9 cellular contexts compared by ENCODE assay signal in the genomic region with DNA sequence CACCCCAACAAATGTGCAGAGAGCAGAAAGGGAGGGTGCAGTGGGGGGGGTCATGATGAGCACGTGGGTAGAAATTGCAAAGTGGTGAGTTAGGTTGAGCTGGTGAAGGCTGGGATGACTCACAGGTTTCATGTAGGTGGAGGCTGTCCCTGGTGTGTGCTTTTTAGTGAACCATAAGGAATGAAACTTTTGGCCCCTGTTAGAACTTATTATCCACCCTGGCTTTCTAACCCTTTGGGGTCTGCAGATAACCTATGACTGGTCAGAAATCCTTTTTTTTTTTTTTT. TPM values are rescaled to one million over a fixed set of nuclear protein-coding genes. Genes with fewer than 3 reads are reported as not detected.
A peak's percentile ranks its signal among the peaks of the same experiment; 100 is the strongest.
DNase-seq lines count a peak whose midpoint lies in the region; ATAC-seq and TF ChIP-seq lines count a peak whose summit lies in the region.
"Had no signal": no experiment of that assay in that cellular context is flagged by ENCODE, and none has a peak within 500 bp of the region (broad histone marks: within the 10 kb centered on the region; RNA-seq: fewer than 3 reads in every experiment).

No MANE protein-coding gene starts in this region.

- no peak overlapping the region for H3K4me3 Mint-ChIP-seq in CD4-positive, CD25-positive, alpha-beta regulatory T cell
- H3K4me3 Mint-ChIP-seq: dendritic cell treated with granulocyte-macrophage colony-stimulating factor and Interleukin-4, amounts not matched to agents 40 ng/mL and 50 ng/mL, for 4 days had no signal

- H3K27ac Mint-ChIP-seq in CD4-positive, CD25-positive, alpha-beta regulatory T cell: peak overlapping the region in 1 of 3 donors; percentile 72
- H3K27ac Mint-ChIP-seq: dendritic cell treated with granulocyte-macrophage colony-stimulating factor and Interleukin-4, amounts not matched to agents 40 ng/mL and 50 ng/mL, for 4 days had no signal

- no peaks in the 10 kb centered on the region for H3K9me3 ChIP-seq in CD4-positive, CD25-positive, alpha-beta regulatory T cell (ENCODE audit: control insufficient read depth in 2 of 2, low read length in 2 of 2)
- H3K9me3 ChIP-seq in thoracic aorta: no peaks in the 10 kb centered on the region

- no peaks in the 10 kb centered on the region for H3K27me3 ChIP-seq in CD4-positive, CD25-positive, alpha-beta regulatory T cell (ENCODE audit: control insufficient read depth, insufficient read depth, low read length)
- no peaks in the 10 kb centered on the region for H3K27me3 ChIP-seq in thoracic aorta (replicated peaks; ENCODE audit: insufficient read depth)

- peak; percentile 59 to 61 for ATAC-seq in CD4-positive, CD25-positive, alpha-beta regulatory T cell (ENCODE audit: low read depth in 2 of 2)
- peak; percentile 71 for ATAC-seq in HG03378 (IDR thresholded peaks at IDR 0.05; ENCODE audit: unreplicated experiment)
- ATAC-seq in thoracic aorta (ENCODE audit: insufficient number of reproducible peaks, low FRiP score, low read depth): peak; percentile 72
- ATAC-seq in GM19455 (IDR thresholded peaks at IDR 0.05; ENCODE audit: unreplicated experiment): no peak

- peaks cover 0 to 3% (median 0%) of the 10 kb centered on the region in 4 donors for H3K4me1 Mint-ChIP-seq in CD4-positive, CD25-positive, alpha-beta regulatory T cell

- H3K4me3 ChIP-seq in CD4-positive, CD25-positive, alpha-beta regulatory T cell (ENCODE audit: low read depth, low read length): no peak overlapping the region
- H3K4me3 ChIP-seq in thoracic aorta: no peak overlapping the region

- no peak overlapping the region for H3K27ac ChIP-seq in CD4-positive, CD25-positive, alpha-beta regulatory T cell (ENCODE audit: insufficient read depth, low read length, poor library complexity, severe bottlenecking)
- H3K27ac ChIP-seq in thoracic aorta: no peak overlapping the region

- peaks cover 27% of the 10 kb centered on the region for H3K36me3 Mint-ChIP-seq in CD4-positive, CD25-positive, alpha-beta regulatory T cell

- peak in 1 of 3 donors; percentile 60 for DNase-seq in CD4-positive, CD25-positive, alpha-beta regulatory T cell
- DNase-seq in activated T-cell treated with anti-CD3 and anti-CD28 coated beads, Interleukin-2, amount 50 U/mL, for 48 hours: peak; percentile 52 to 64
- DNase-seq in kidney tubule cell (ENCODE audit: low spot score) (peak; percentile 91), thoracic aorta (ENCODE audit: low spot score) (no peak), T-helper 9 cell (no peak), NCI-H446 treated with DMSO at 0.1 percent for 48 hours (lab: John Stamatoyannopoulos, UW) (no peak)

- no peaks in the 10 kb centered on the region for H3K9me3 Mint-ChIP-seq in CD4-positive, CD25-positive, alpha-beta regulatory T cell
- H3K9me3 Mint-ChIP-seq: dendritic cell treated with granulocyte-macrophage colony-stimulating factor and Interleukin-4, amounts not matched to agents 40 ng/mL and 50 ng/mL, for 4 days had no signal

- H3K27me3 Mint-ChIP-seq in CD4-positive, CD25-positive, alpha-beta regulatory T cell: no peaks in the 10 kb centered on the region
- H3K27me3 Mint-ChIP-seq: dendritic cell treated with granulocyte-macrophage colony-stimulating factor and Interleukin-4, amounts not matched to agents 40 ng/mL and 50 ng/mL, for 4 days had no signal

- H3K36me3 ChIP-seq in CD4-positive, CD25-positive, alpha-beta regulatory T cell (ENCODE audit: control insufficient read depth, insufficient read depth, low read length): peaks cover 13% of the 10 kb centered on the region
- H3K36me3 ChIP-seq in thoracic aorta: no peaks in the 10 kb centered on the region

- H3K4me1 ChIP-seq in CD4-positive, CD25-positive, alpha-beta regulatory T cell (ENCODE audit: control insufficient read depth, insufficient read depth, low read length, poor library complexity, severe bottlenecking): no peaks in the 10 kb centered on the region
- H3K4me1 ChIP-seq in thoracic aorta (ENCODE audit: control insufficient read depth in 1 of 2, low read depth in 2 of 2): peaks cover 0 to 6% of the 10 kb centered on the region in 2 donors

- no peak for TF ChIP-seq CTCF in thoracic aorta (IDR thresholded peaks at IDR 0.05)

RNA-seq across cellular contexts. Expression of a gene that starts 46.9 kb away (rescaled TPM):
- 34.6 TPM for total RNA-seq in CD4-positive, CD25-positive, alpha-beta regulatory T cell
- polyA plus RNA-seq in CD4-positive, CD25-positive, alpha-beta regulatory T cell: 1 to 10 TPM; 3.5 to 9.1 (median 6.3) TPM
- 10 to 100 TPM; 14.6 to 20.6 TPM for total RNA-seq in thoracic aorta

Comparison
In these comparisons a context has a peak if more than half of its experiments do, and no peak if none do; other contexts are left out.
1. DNase-seq: peak in activated T-cell treated with anti-CD3 and anti-CD28 coated beads, Interleukin-2, amount 50 U/mL, for 48 hours (2 of 2) and kidney tubule cell (single experiment); none in thoracic aorta (single experiment), T-helper 9 cell (single experiment) and NCI-H446 treated with DMSO at 0.1 percent for 48 hours (single experiment).